Comparison of ENCODE assay signal across 1 cellular context in the genomic region with DNA sequence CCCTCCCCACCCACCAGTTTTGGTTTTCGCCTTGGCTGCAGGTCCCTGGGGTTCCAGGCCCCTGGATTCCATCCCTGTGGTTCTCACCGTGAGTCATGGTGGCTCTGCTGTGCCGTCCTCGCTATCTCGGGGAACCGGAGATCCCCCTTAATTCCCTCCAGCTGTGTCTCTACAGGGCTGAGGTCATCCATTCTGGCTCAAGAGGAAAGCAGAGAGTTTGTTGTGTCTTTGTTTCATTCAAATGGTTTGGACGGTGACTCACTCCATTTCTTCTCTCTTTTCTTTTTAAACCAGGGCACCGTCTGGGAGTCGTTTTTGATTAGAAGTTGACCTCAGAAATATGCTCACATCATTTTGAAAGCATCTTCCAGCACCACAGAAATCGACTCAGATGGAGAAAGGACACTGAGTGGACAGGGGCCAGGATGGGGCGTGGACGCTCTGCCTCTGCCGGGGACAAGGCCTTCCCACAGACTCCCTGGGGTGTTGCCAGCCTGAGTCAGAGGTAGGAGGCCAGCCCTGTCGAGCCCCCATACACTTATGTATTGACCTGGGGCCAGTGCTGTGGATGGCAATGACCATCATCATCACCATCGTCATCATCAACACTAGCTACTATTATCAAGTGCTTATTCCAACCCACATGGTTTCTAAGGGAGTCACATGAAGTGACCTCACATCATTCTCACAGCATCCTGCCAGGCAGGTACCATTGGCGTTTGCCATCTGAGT.
A peak's percentile ranks its signal among the peaks of the same experiment; 100 is the strongest.
TF ChIP-seq lines count a peak whose summit lies in the region.

No MANE protein-coding gene starts in this region.

TF ChIP-seq in HEK293, 187 proteins besides CTCF, POLR2A, EP300 and RAD21 (continued from another document and continues in another):
- TF ChIP-seq ZSCAN4 (tag by site-specific recombination; IDR thresholded peaks at IDR 0.05) (no peak), ZNF23 (tag by site-specific recombination; IDR thresholded peaks at IDR 0.05; ENCODE audit: borderline replicate concordance) (no peak), ZNF24 (tag by site-specific recombination; IDR thresholded peaks at IDR 0.05) (no peak), ZFP37 (tag by site-specific recombination; IDR thresholded peaks at IDR 0.05) (no peak), FEZF1 (tag by site-specific recombination; IDR thresholded peaks at IDR 0.05) (no peak), ZNF48 (tag by site-specific recombination; IDR thresholded peaks at IDR 0.05) (no peak), ZNF777 (tag by site-specific recombination; IDR thresholded peaks at IDR 0.05; ENCODE audit: borderline replicate concordance) (no peak), ZNF555 (tag by site-specific recombination; conservative IDR thresholded peaks at IDR 0.05) (no peak), SP2 (tag by site-specific recombination; IDR thresholded peaks at IDR 0.05) (no peak), ZNF626 (tag by site-specific recombination; IDR thresholded peaks at IDR 0.05) (no peak), ZNF404 (tag by site-specific recombination; IDR thresholded peaks at IDR 0.05) (no peak), ZNF529 (tag by site-specific recombination; IDR thresholded peaks at IDR 0.05; ENCODE audit: insufficient replicate concordance) (no peak), ZNF521 (tag by site-specific recombination; IDR thresholded peaks at IDR 0.05) (no peak), KLF17 (tag by site-specific recombination; IDR thresholded peaks at IDR 0.05) (no peak), ZNF221 (tag by site-specific recombination; IDR thresholded peaks at IDR 0.05; ENCODE audit: borderline replicate concordance) (no peak), ZFP41 (tag by site-specific recombination; IDR thresholded peaks at IDR 0.05; ENCODE audit: borderline replicate concordance) (no peak), ZNF214 (tag by site-specific recombination; IDR thresholded peaks at IDR 0.05; ENCODE audit: borderline replicate concordance) (no peak), OVOL3 (tag by site-specific recombination; IDR thresholded peaks at IDR 0.05) (no peak), YY2 (tag by site-specific recombination; IDR thresholded peaks at IDR 0.05) (no peak), ZNF473 (tag by site-specific recombination; IDR thresholded peaks at IDR 0.05) (no peak), ZFP3 (tag by site-specific recombination; IDR thresholded peaks at IDR 0.05; ENCODE audit: low read depth) (no peak), ZNF707 (tag by site-specific recombination; IDR thresholded peaks at IDR 0.05) (no peak), ZNF10 (tag by site-specific recombination; IDR thresholded peaks at IDR 0.05) (no peak), ZNF335 (tag by site-specific recombination; conservative IDR thresholded peaks at IDR 0.05) (no peak), GLIS1 (tag by site-specific recombination; IDR thresholded peaks at IDR 0.05) (peak; percentile 50), ZNF76 (tag by site-specific recombination; IDR thresholded peaks at IDR 0.05; ENCODE audit: borderline replicate concordance, low read depth) (no peak), ZNF132 (tag by site-specific recombination; IDR thresholded peaks at IDR 0.05; ENCODE audit: borderline replicate concordance) (no peak), ZNF670 (tag by site-specific recombination; IDR thresholded peaks at IDR 0.05; ENCODE audit: low read depth) (no peak), ZNF843 (tag by site-specific recombination; IDR thresholded peaks at IDR 0.05) (no peak), ZNF549 (tag by site-specific recombination; IDR thresholded peaks at IDR 0.05) (no peak), PRDM1 (tag by site-specific recombination; IDR thresholded peaks at IDR 0.05) (0 out of 2 replicates have a peak, but pooled peaks have one; percentile 8), ZNF639 (tag by site-specific recombination; IDR thresholded peaks at IDR 0.05) (0 out of 2 replicates have a peak, but pooled peaks have one; percentile 21), HIC1 (tag by site-specific recombination; IDR thresholded peaks at IDR 0.05) (no peak), IKZF3 (tag by site-specific recombination; IDR thresholded peaks at IDR 0.05) (no peak), ZNF248 (tag by site-specific recombination; IDR thresholded peaks at IDR 0.05) (no peak), KLF10 (tag by site-specific recombination; IDR thresholded peaks at IDR 0.05) (no peak), SP7 (tag by site-specific recombination; IDR thresholded peaks at IDR 0.05) (peak; percentile 38), ZNF140 (tag by site-specific recombination; IDR thresholded peaks at IDR 0.05) (no peak), ZNF658 (tag by site-specific recombination; IDR thresholded peaks at IDR 0.05) (no peak), ZSCAN30 (tag by site-specific recombination; IDR thresholded peaks at IDR 0.05) (no peak), ZNF701 (tag by site-specific recombination; IDR thresholded peaks at IDR 0.05) (no peak), ZNF274 (IDR thresholded peaks at IDR 0.05; ENCODE audit: low read length) (no peak), ZNF274 (tag by site-specific recombination; IDR thresholded peaks at IDR 0.05; ENCODE audit: borderline replicate concordance) (no peak), BCL11B (tag by site-specific recombination; IDR thresholded peaks at IDR 0.05; ENCODE audit: low read depth) (no peak), ZBTB7A (tag by site-specific recombination; IDR thresholded peaks at IDR 0.05; ENCODE audit: low read depth) (no peak), GLIS2 (tag by site-specific recombination; IDR thresholded peaks at IDR 0.05) (peak; percentile 58; the same call in 1 of the 2 replicates), ZNF211 (tag by site-specific recombination; IDR thresholded peaks at IDR 0.05; ENCODE audit: low read depth) (no peak)
- TF ChIP-seq, protein P1, sequence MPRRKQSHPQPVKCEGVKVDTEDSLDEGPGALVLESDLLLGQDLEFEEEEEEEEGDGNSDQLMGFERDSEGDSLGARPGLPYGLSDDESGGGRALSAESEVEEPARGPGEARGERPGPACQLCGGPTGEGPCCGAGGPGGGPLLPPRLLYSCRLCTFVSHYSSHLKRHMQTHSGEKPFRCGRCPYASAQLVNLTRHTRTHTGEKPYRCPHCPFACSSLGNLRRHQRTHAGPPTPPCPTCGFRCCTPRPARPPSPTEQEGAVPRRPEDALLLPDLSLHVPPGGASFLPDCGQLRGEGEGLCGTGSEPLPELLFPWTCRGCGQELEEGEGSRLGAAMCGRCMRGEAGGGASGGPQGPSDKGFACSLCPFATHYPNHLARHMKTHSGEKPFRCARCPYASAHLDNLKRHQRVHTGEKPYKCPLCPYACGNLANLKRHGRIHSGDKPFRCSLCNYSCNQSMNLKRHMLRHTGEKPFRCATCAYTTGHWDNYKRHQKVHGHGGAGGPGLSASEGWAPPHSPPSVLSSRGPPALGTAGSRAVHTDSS (tag by site-specific recombination; IDR thresholded peaks at IDR 0.05) = 0 out of 2 replicates have a peak, but pooled peaks have one; percentile 31
- TF ChIP-seq, protein P2, sequence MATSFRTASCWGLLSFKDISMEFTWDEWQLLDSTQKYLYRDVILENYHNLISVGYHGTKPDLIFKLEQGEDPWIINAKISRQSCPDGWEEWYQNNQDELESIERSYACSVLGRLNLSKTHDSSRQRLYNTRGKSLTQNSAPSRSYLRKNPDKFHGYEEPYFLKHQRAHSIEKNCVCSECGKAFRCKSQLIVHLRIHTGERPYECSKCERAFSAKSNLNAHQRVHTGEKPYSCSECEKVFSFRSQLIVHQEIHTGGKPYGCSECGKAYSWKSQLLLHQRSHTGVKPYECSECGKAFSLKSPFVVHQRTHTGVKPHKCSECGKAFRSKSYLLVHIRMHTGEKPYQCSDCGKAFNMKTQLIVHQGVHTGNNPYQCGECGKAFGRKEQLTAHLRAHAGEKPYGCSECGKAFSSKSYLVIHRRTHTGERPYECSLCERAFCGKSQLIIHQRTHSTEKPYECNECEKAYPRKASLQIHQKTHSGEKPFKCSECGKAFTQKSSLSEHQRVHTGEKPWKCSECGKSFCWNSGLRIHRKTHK (tag by site-specific recombination; IDR thresholded peaks at IDR 0.05) = no peak
- TF ChIP-seq, protein P3, sequence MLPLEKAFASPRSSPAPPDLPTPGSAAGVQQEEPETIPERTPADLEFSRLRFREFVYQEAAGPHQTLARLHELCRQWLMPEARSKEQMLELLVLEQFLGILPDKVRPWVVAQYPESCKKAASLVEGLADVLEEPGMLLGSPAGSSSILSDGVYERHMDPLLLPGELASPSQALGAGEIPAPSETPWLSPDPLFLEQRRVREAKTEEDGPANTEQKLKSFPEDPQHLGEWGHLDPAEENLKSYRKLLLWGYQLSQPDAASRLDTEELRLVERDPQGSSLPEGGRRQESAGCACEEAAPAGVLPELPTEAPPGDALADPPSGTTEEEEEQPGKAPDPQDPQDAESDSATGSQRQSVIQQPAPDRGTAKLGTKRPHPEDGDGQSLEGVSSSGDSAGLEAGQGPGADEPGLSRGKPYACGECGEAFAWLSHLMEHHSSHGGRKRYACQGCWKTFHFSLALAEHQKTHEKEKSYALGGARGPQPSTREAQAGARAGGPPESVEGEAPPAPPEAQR (tag by site-specific recombination; IDR thresholded peaks at IDR 0.05) = no peak
- TF ChIP-seq, protein P4, sequence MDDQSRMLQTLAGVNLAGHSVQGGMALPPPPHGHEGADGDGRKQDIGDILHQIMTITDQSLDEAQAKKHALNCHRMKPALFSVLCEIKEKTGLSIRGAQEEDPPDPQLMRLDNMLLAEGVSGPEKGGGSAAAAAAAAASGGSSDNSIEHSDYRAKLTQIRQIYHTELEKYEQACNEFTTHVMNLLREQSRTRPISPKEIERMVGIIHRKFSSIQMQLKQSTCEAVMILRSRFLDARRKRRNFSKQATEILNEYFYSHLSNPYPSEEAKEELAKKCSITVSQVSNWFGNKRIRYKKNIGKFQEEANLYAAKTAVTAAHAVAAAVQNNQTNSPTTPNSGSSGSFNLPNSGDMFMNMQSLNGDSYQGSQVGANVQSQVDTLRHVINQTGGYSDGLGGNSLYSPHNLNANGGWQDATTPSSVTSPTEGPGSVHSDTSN (CRISPR knock-in tag; IDR thresholded peaks at IDR 0.05) = no peak
- TF ChIP-seq, protein P5, sequence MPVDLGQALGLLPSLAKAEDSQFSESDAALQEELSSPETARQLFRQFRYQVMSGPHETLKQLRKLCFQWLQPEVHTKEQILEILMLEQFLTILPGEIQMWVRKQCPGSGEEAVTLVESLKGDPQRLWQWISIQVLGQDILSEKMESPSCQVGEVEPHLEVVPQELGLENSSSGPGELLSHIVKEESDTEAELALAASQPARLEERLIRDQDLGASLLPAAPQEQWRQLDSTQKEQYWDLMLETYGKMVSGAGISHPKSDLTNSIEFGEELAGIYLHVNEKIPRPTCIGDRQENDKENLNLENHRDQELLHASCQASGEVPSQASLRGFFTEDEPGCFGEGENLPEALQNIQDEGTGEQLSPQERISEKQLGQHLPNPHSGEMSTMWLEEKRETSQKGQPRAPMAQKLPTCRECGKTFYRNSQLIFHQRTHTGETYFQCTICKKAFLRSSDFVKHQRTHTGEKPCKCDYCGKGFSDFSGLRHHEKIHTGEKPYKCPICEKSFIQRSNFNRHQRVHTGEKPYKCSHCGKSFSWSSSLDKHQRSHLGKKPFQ (tag by site-specific recombination; IDR thresholded peaks at IDR 0.05) = no peak
